Comparison of ENCODE assay signal across 1 cellular context in the genomic region with DNA sequence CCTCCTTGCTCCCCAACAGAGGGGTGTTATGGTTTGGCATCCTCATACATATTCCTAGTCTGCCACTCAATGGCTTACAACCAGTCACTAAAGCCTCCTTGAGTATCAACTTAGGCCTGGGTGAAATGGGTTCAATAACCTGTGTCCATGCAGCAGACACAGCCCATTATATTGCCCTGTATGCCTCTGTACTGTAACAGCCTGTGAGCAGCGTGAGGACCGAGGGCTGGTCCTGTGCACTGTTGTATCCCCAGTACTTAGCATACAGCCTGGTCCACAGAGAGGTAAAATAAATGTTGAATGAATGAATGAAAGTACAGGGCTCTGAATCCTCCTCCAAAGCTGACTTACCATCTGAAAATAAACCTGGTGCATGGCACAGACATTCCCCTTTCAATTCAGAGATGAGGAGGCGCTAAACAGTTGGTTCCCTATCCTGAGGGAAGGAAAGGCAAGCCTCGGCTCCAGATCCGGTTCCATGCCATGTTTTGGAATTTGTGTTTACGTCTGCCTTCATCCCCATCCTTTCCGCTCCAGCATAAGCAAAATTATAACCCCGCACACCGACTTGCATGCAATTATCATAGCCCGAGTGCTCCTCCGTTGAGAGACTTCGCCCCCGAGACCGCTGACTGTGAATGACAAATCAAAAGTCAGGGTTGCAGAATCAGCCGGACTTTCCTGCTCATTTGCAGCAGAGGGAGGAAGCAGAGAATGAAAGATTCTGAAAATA.
TF ChIP-seq lines count a peak whose summit lies in the region.

No MANE protein-coding gene starts in this region.

TF ChIP-seq in A549, 52 proteins besides CTCF, POLR2A, EP300 and RAD21 (continued from another document):
- TF ChIP-seq PBX3 (IDR thresholded peaks at IDR 0.05) (no peak), RCOR1 (IDR thresholded peaks at IDR 0.05; ENCODE audit: low read depth, low read length) (no peak), FOSB (CRISPR knock-in tag; IDR thresholded peaks at IDR 0.05) (no peak), TFCP2L1 (CRISPR knock-in tag; IDR thresholded peaks at IDR 0.05) (no peak), EHMT2 (IDR thresholded peaks at IDR 0.05; ENCODE audit: low read depth) (no peak), RNF2 (IDR thresholded peaks at IDR 0.05; ENCODE audit: borderline replicate concordance, low read depth) (no peak), CHD4 (IDR thresholded peaks at IDR 0.05; ENCODE audit: borderline replicate concordance) (no peak), HOXA7 (CRISPR knock-in tag; IDR thresholded peaks at IDR 0.05) (no peak), SMC3 (IDR thresholded peaks at IDR 0.05) (no peak), CBX8 (IDR thresholded peaks at IDR 0.05) (no peak)
- TF ChIP-seq, protein P1, sequence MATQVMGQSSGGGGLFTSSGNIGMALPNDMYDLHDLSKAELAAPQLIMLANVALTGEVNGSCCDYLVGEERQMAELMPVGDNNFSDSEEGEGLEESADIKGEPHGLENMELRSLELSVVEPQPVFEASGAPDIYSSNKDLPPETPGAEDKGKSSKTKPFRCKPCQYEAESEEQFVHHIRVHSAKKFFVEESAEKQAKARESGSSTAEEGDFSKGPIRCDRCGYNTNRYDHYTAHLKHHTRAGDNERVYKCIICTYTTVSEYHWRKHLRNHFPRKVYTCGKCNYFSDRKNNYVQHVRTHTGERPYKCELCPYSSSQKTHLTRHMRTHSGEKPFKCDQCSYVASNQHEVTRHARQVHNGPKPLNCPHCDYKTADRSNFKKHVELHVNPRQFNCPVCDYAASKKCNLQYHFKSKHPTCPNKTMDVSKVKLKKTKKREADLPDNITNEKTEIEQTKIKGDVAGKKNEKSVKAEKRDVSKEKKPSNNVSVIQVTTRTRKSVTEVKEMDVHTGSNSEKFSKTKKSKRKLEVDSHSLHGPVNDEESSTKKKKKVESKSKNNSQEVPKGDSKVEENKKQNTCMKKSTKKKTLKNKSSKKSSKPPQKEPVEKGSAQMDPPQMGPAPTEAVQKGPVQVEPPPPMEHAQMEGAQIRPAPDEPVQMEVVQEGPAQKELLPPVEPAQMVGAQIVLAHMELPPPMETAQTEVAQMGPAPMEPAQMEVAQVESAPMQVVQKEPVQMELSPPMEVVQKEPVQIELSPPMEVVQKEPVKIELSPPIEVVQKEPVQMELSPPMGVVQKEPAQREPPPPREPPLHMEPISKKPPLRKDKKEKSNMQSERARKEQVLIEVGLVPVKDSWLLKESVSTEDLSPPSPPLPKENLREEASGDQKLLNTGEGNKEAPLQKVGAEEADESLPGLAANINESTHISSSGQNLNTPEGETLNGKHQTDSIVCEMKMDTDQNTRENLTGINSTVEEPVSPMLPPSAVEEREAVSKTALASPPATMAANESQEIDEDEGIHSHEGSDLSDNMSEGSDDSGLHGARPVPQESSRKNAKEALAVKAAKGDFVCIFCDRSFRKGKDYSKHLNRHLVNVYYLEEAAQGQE (IDR thresholded peaks at IDR 0.05) = no peak
- TF ChIP-seq, protein P2, sequence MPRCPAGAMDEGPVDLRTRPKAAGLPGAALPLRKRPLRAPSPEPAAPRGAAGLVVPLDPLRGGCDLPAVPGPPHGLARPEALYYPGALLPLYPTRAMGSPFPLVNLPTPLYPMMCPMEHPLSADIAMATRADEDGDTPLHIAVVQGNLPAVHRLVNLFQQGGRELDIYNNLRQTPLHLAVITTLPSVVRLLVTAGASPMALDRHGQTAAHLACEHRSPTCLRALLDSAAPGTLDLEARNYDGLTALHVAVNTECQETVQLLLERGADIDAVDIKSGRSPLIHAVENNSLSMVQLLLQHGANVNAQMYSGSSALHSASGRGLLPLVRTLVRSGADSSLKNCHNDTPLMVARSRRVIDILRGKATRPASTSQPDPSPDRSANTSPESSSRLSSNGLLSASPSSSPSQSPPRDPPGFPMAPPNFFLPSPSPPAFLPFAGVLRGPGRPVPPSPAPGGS (IDR thresholded peaks at IDR 0.05) = no peak
- TF ChIP-seq, protein P3, sequence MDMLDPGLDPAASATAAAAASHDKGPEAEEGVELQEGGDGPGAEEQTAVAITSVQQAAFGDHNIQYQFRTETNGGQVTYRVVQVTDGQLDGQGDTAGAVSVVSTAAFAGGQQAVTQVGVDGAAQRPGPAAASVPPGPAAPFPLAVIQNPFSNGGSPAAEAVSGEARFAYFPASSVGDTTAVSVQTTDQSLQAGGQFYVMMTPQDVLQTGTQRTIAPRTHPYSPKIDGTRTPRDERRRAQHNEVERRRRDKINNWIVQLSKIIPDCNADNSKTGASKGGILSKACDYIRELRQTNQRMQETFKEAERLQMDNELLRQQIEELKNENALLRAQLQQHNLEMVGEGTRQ (IDR thresholded peaks at IDR 0.05) = no peak
